In genomic region chr14:40273417-40273816, GRCh38 we compare ENCODE assay signal across 32 cellular contexts.
DNase-seq lines count a peak whose midpoint lies in the region; ATAC-seq, FAIRE-seq and TF ChIP-seq lines count a peak whose summit lies in the region.
"Had no signal": no experiment of that assay in that cellular context is flagged by ENCODE, and none has a peak within 500 bp of the region (broad histone marks: within the 10 kb centered on the region; RNA-seq: fewer than 3 reads in every experiment).

No MANE protein-coding gene starts in this region.

- H3K4me2 ChIP-seq in HepG2 (ENCODE audit: low read depth, low read length) (no peak overlapping the region), GM12878 (ENCODE audit: control insufficient read depth, insufficient read depth) (no peak overlapping the region)
- H3K4me2 ChIP-seq: A549; BLaER1; BLaER1 treated with 17β-estradiol and CSF1 and Interleukin-3, amounts not matched to agents 10 nM and 100 nM had no signal

- no peak for TF ChIP-seq CTCF in HepG2 (CRISPR knock-in tag; IDR thresholded peaks at IDR 0.05)
- no peak for TF ChIP-seq CTCF in right lobe of liver (IDR thresholded peaks at IDR 0.05)
- no peak for TF ChIP-seq CTCF in HEK293 (tag by site-specific recombination; IDR thresholded peaks at IDR 0.05)
- no peak for TF ChIP-seq CTCF in GM12878 (IDR thresholded peaks at IDR 0.05 in 2 of 3, conservative IDR thresholded peaks at IDR 0.05 in 1 of 3; ENCODE audit: control insufficient read depth in 2 of 3, extremely low read depth in 1 of 3, insufficient read depth in 1 of 3, low read depth in 3 of 3, low read length in 3 of 3)

- FAIRE-seq in HepG2 (lab: Jason Lieb, UNC): no peak
- no peak for FAIRE-seq in GM12878 (lab: Jason Lieb, UNC)
- FAIRE-seq: A549, D721Med had no signal

- BruUV-seq in HepG2 (replicated peaks; lab: Mats Ljungman, UMichigan) (no TSS peak), GM12878 (replicated peaks; lab: Mats Ljungman, UMichigan) (no TSS peak)

- POLR2A ChIA-PET in HepG2 (lab: Yijun Ruan, JAX) (no interaction called here), HEK293 (lab: Yijun Ruan, JAX) (no interaction called here), GM12878 (lab: Charles Lee) (no interaction called here)

- TF ChIP-seq EP300 in HepG2 (IDR thresholded peaks at IDR 0.05; ENCODE audit: low read depth in 2 of 2, low read length in 2 of 2) (no peak), HepG2 (CRISPR knock-in tag; IDR thresholded peaks at IDR 0.05; ENCODE audit: borderline replicate concordance) (no peak), GM12878 (IDR thresholded peaks at IDR 0.05; ENCODE audit: borderline replicate concordance in 1 of 2, control insufficient read depth in 1 of 2, low read depth in 2 of 2, low read length in 2 of 2) (no peak)

- no peaks in the 10 kb centered on the region for H3K79me2 ChIP-seq in HepG2 (ENCODE audit: insufficient read depth, low read length)
- no peaks in the 10 kb centered on the region for H3K79me2 ChIP-seq in GM12878 (ENCODE audit: control insufficient read depth, insufficient read depth, low read length)

- H3K4me1 ChIP-seq in HepG2 (ENCODE audit: insufficient read depth, low read length) (no peaks in the 10 kb centered on the region), right lobe of liver (no peaks in the 10 kb centered on the region), HEK293 (ENCODE audit: control insufficient read depth, insufficient read depth, low read length) (no peaks in the 10 kb centered on the region), GM12878 (ENCODE audit: control insufficient read depth, insufficient read depth, low read length) (no peaks in the 10 kb centered on the region)
- H3K4me1 ChIP-seq: A549; BE2C; BLaER1; BLaER1 treated with 17β-estradiol and CSF1 and Interleukin-3, amounts not matched to agents 10 nM and 100 nM; Caco-2 had no signal

- H3K4me3 ChIP-seq in HepG2 (replicated peaks in 1 of 3; ENCODE audit: insufficient read depth in 1 of 3, low read depth in 2 of 3, low read length in 3 of 3) (no peak overlapping the region), right lobe of liver (no peak overlapping the region), HEK293 (ENCODE audit: low read depth, low read length) (no peak overlapping the region), GM12878 (no peak overlapping the region)
- H3K4me3 ChIP-seq: A549; BLaER1; BLaER1 treated with 17β-estradiol and CSF1 and Interleukin-3, amounts not matched to agents 10 nM and 100 nM had no signal

- H2AFZ ChIP-seq in HepG2 (ENCODE audit: low read length): no peak overlapping the region
- H2AFZ ChIP-seq in GM12878 (ENCODE audit: control insufficient read depth, low read depth, low read length): no peak overlapping the region

- H4K20me1 ChIP-seq in HepG2 (ENCODE audit: insufficient read depth, low read length) (no peaks in the 10 kb centered on the region), GM12878 (ENCODE audit: control insufficient read depth, insufficient read depth) (no peaks in the 10 kb centered on the region)
- H4K20me1 ChIP-seq: BLaER1; BLaER1 treated with 17β-estradiol and CSF1 and Interleukin-3, amounts not matched to agents 10 nM and 100 nM had no signal

- CTCF ChIA-PET in HepG2 (lab: Yijun Ruan, JAX; ENCODE audit: low intra/inter-chr PET ratio, low total read pairs): no interaction called here
- CTCF ChIA-PET in HEK293 (lab: Yijun Ruan, JAX): no interaction called here
- CTCF ChIA-PET in GM12878 (lab: Yijun Ruan, JAX): no interaction called here

- intact Hi-C loops in HepG2 (cut with micrococcal nuclease; ENCODE audit: unreplicated experiment) (no loop called here), right lobe of liver (cut with DNase I) (no loop called here), GM12878 (cut with micrococcal nuclease; ENCODE audit: unreplicated experiment) (no loop called here)

- no peaks in the 10 kb centered on the region for H3K27me3 ChIP-seq in HepG2 (ENCODE audit: control insufficient read depth in 1 of 2, insufficient read depth in 2 of 2, low read length in 2 of 2)
- H3K27me3 ChIP-seq in right lobe of liver: no peaks in the 10 kb centered on the region
- no peaks in the 10 kb centered on the region for H3K27me3 ChIP-seq in GM12878 (replicated peaks in 1 of 2; ENCODE audit: control insufficient read depth in 2 of 2, insufficient read depth in 2 of 2, low read length in 1 of 2)
- H3K27me3 ChIP-seq: BE2C; BLaER1; BLaER1 treated with 17β-estradiol and CSF1 and Interleukin-3, amounts not matched to agents 10 nM and 100 nM had no signal

- RAD21 ChIA-PET in GM12878 (lab: Charles Lee; ENCODE audit: unreplicated experiment): no interaction called here

- 2% methylated on average over 4 of the region's 4 CpGs for WGBS in HepG2 (ENCODE audit: low lambda C conversion rate)
- WGBS in right lobe of liver (ENCODE audit: insufficient coverage, low coverage, low lambda C conversion rate, missing lambda C conversion rate): 52% methylated on average over 4 of the region's 4 CpGs
- 23% methylated on average over 4 of the region's 4 CpGs for WGBS in GM12878 (ENCODE audit: insufficient coverage, insufficient replicate concordance, low lambda C conversion rate, missing lambda C conversion rate)

- H3K36me3 ChIP-seq in HepG2 (replicated peaks in 1 of 2; ENCODE audit: control insufficient read depth in 1 of 2, insufficient read depth in 2 of 2, low read length in 2 of 2) (no peaks in the 10 kb centered on the region), right lobe of liver (no peaks in the 10 kb centered on the region), HEK293 (ENCODE audit: control insufficient read depth in 2 of 2, insufficient read depth in 1 of 2, low read length in 2 of 2) (no peaks in the 10 kb centered on the region), GM12878 (ENCODE audit: control insufficient read depth in 2 of 2, insufficient read depth in 2 of 2, low read length in 1 of 2) (no peaks in the 10 kb centered on the region)
- H3K36me3 ChIP-seq: BE2C; BLaER1; BLaER1 treated with 17β-estradiol and CSF1 and Interleukin-3, amounts not matched to agents 10 nM and 100 nM had no signal

- no peak for DNase-seq in HepG2 (ENCODE audit: low spot score)
- DNase-seq in right lobe of liver: no peak
- no peak for DNase-seq in GM12878 (ENCODE audit: low read depth, low spot score)
- no peak for DNase-seq in iPS-NIHi7 (ENCODE audit: extremely low spot score)
- no peak for DNase-seq in NCI-H2171 treated with DMSO at 0.1 percent for 48 hours (lab: John Stamatoyannopoulos, UW)
- DNase-seq: 8988T; ACHN; AML-193; BE2C; C1 segment of cervical spinal cord; Caco-2; Calu3; CD4-positive, alpha-beta memory T cell; CD4-positive, alpha-beta T cell; CD4-positive, CD25-positive, alpha-beta regulatory T cell; CD8-positive, alpha-beta memory T cell; CD8-positive, alpha-beta T cell; COR-L47; DMS 273 treated with DMSO at 0.1 percent for 48 hours; DMS153; DMS53; DMS79; DMS79 treated with DMSO at 0.1 percent for 48 hours; DND-41; EL had no signal

- no peak for TF ChIP-seq RAD21 in HepG2 (CRISPR knock-in tag; IDR thresholded peaks at IDR 0.05)
- no peak for TF ChIP-seq RAD21 in GM12878 (IDR thresholded peaks at IDR 0.05; ENCODE audit: insufficient read depth, low read depth, low read length)

- SMC1A ChIA-PET in GM12878 (lab: Charles Lee; ENCODE audit: uncharacterized antibody, unreplicated experiment): no interaction called here

- TF ChIP-seq POLR2A in HepG2 (IDR thresholded peaks at IDR 0.05; ENCODE audit: insufficient read depth in 1 of 2, low read depth in 2 of 2, low read length in 2 of 2): no peak
- no peak for TF ChIP-seq POLR2A in right lobe of liver (IDR thresholded peaks at IDR 0.05)
- no peak for TF ChIP-seq POLR2A in GM12878 (IDR thresholded peaks at IDR 0.05; ENCODE audit: low read depth, low read length)

- H3K9me3 ChIP-seq in HepG2 (ENCODE audit: low read length): peaks cover 76% of the 10 kb centered on the region
- H3K9me3 ChIP-seq in right lobe of liver: no peaks in the 10 kb centered on the region
- H3K9me3 ChIP-seq in HEK293 (ENCODE audit: control insufficient read depth, insufficient read depth, low read depth, low read length): no peaks in the 10 kb centered on the region
- no peaks in the 10 kb centered on the region for H3K9me3 ChIP-seq in GM12878 (replicated peaks; ENCODE audit: control insufficient read depth, insufficient read depth, low read length)
- H3K9me3 ChIP-seq: A549; BE2C; BLaER1; BLaER1 treated with 17β-estradiol and CSF1 and Interleukin-3, amounts not matched to agents 10 nM and 100 nM had no signal

- in situ Hi-C loops in HepG2 (cut with HindIII; ENCODE audit: extremely low pct_ligation_motif_present, low pct_unique_long_range_greater_than_20kb): no loop called here
- in situ Hi-C loops in GM12878 (cut with MboI): no loop called here

- ATAC-seq in HepG2 (no peak), right lobe of liver (no peak), GM12878 (no peak)
- ATAC-seq: A549; CD8-positive, alpha-beta T cell had no signal

- H3K9ac ChIP-seq in HepG2 (ENCODE audit: insufficient read depth, low read depth, low read length) (no peak overlapping the region), GM12878 (ENCODE audit: control insufficient read depth, insufficient read depth, low read length) (no peak overlapping the region)
- H3K9ac ChIP-seq: BLaER1; BLaER1 treated with 17β-estradiol and CSF1 and Interleukin-3, amounts not matched to agents 10 nM and 100 nM had no signal

- H3K27ac ChIP-seq in HepG2 (ENCODE audit: extremely low read length, insufficient read depth, low read length) (no peak overlapping the region), right lobe of liver (no peak overlapping the region), HEK293 (ENCODE audit: extremely low read depth, low read depth, low read length) (no peak overlapping the region), GM12878 (ENCODE audit: control insufficient read depth, insufficient read depth) (no peak overlapping the region)
- H3K27ac ChIP-seq: 22Rv1; A549; BLaER1; BLaER1 treated with 17β-estradiol and CSF1 and Interleukin-3, amounts not matched to agents 10 nM and 100 nM; C4-2B had no signal

TF ChIP-seq in HepG2, 621 proteins besides CTCF, POLR2A, EP300 and RAD21 (continues in another document):
- TF ChIP-seq ZFX (CRISPR knock-in tag; IDR thresholded peaks at IDR 0.05; ENCODE audit: low read depth): no peak

TF ChIP-seq in HEK293, 187 proteins besides CTCF, POLR2A, EP300 and RAD21 (continues in another document):
- TF ChIP-seq ZNF707 (tag by site-specific recombination; IDR thresholded peaks at IDR 0.05): no peak

TF ChIP-seq in GM12878, 131 proteins besides CTCF, POLR2A, EP300 and RAD21:
- no peak for TF ChIP-seq FOXM1 (IDR thresholded peaks at IDR 0.05; ENCODE audit: low read depth, low read length)
- peak; percentile 76 for TF ChIP-seq ATF7 (IDR thresholded peaks at IDR 0.05; ENCODE audit: low read depth)

Comparison
In these comparisons a context has a peak if more than half of its experiments do, and no peak if none do; other contexts are left out.
1. Of the 63 proteins assayed by ChIP-seq in both HepG2 and HEK293: peak only in HepG2: none; only in HEK293: ATF2; in both: none; in neither: 62.